In the genomic region with DNA sequence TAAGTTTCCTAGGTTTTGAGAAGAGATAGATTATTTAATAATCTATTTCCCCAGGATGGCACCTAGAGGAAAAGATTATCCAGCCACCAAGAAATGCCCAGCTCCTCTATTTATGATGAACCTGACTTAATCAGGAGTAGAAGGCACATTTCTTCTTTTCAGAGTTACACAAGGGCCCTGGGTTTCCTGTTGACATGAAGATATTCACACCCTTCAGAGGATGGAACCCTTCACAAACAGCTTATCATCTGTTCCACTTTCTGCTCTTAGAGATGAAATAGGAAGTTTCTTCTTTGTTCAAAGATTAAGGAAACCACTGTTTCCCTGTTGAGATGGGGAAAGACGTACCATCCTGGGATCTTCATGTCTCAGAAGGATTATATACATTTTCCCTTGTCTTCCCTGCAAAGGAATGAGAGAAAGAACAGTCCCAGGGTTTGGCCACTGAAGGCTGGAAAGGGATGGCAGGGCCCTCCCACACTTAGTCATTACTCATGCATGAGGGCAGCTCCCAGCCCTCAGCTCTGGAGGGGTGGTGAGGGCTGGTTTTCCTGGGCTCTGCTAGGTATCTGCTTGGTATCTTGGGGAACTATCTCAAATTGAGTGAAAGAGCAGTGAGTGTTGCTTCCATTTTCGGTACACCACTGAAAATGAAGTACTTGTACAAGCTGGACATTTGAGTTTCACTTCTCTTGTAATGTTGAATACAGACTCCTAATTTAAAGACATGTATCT, we compare ENCODE assay signal across 8 cellular contexts.
DNase-seq lines count a peak whose midpoint lies in the region; ATAC-seq, FAIRE-seq and TF ChIP-seq lines count a peak whose summit lies in the region.

No MANE protein-coding gene starts in this region.

- H3K27ac Mint-ChIP-seq in HFFc6, result no peak overlapping the region
- no peak overlapping the region for H3K27ac Mint-ChIP-seq in stimulated activated naive CD8-positive, alpha-beta T cell treated with anti-CD3 and anti-CD28 coated beads, Interleukin-15, amount 100 ng/mL, for 72 hours

- H3K27me3 ChIP-seq in sigmoid colon, result no peaks in the 10 kb centered on the region

- H3K36me3 Mint-ChIP-seq in HFFc6 (ENCODE audit: low read depth), result no peaks in the 10 kb centered on the region

- peak; percentile 84 for FAIRE-seq in GM18507 (lab: Jason Lieb, UNC)

- no peak for TF ChIP-seq POLR2A in sigmoid colon (IDR thresholded peaks at IDR 0.05)

- no peak overlapping the region for H3K4me3 ChIP-seq in sigmoid colon

- WGBS in sigmoid colon, 2 donors, result 49 to 68% methylated on average over 2 of the region's 2 CpGs

- DNase-seq in GM18507 (ENCODE audit: extremely low spot score, insufficient read length, low read depth) (no peak), HFFc6 (peak; percentile 7), NOMO-1 (lab: John Stamatoyannopoulos, UW; ENCODE audit: unreplicated experiment in 2 of 2) (peak; percentile 21 to 82), left kidney (ENCODE audit: low read depth, low spot score) (peak; percentile 7), NCI-H82 treated with DMSO at 0.1 percent for 48 hours (lab: John Stamatoyannopoulos, UW; ENCODE audit: unreplicated experiment) (no peak), sigmoid colon (no peak)
- no peak for DNase-seq in stimulated activated naive CD8-positive, alpha-beta T cell treated with anti-CD3 and anti-CD28 coated beads, Interleukin-15, amount 100 ng/mL, for 72 hours

- ATAC-seq in stimulated activated naive CD8-positive, alpha-beta T cell treated with anti-CD3 and anti-CD28 coated beads, Interleukin-15, amount 100 ng/mL, for 72 hours, result no peak
- ATAC-seq in HG03457 (IDR thresholded peaks at IDR 0.05; ENCODE audit: unreplicated experiment), result no peak

- H3K4me1 ChIP-seq in sigmoid colon, result no peaks in the 10 kb centered on the region

- no peak overlapping the region for H3K4me3 Mint-ChIP-seq in HFFc6
- H3K4me3 Mint-ChIP-seq in stimulated activated naive CD8-positive, alpha-beta T cell treated with anti-CD3 and anti-CD28 coated beads, Interleukin-15, amount 100 ng/mL, for 72 hours, result no peak overlapping the region

- no peaks in the 10 kb centered on the region for H3K9me3 ChIP-seq in sigmoid colon

- no peaks in the 10 kb centered on the region for H3K36me3 ChIP-seq in sigmoid colon

- peak overlapping the region in 1 of 4 donors; percentile 8 for H3K27ac ChIP-seq in sigmoid colon

- H3K4me1 Mint-ChIP-seq in HFFc6 (ENCODE audit: low read depth), result peaks cover 9% of the 10 kb centered on the region
- no peaks in the 10 kb centered on the region for H3K4me1 Mint-ChIP-seq in stimulated activated naive CD8-positive, alpha-beta T cell treated with anti-CD3 and anti-CD28 coated beads, Interleukin-15, amount 100 ng/mL, for 72 hours

- peaks cover 12% of the 10 kb centered on the region for H3K27me3 Mint-ChIP-seq in HFFc6 (ENCODE audit: insufficient read depth)
- H3K27me3 Mint-ChIP-seq in stimulated activated naive CD8-positive, alpha-beta T cell treated with anti-CD3 and anti-CD28 coated beads, Interleukin-15, amount 100 ng/mL, for 72 hours, result no peaks in the 10 kb centered on the region

- no peak for TF ChIP-seq EP300 in sigmoid colon (IDR thresholded peaks at IDR 0.05)

- intact Hi-C loops in sigmoid colon (cut with DNase I), result no loop called here

- no peak for TF ChIP-seq CTCF in HFFc6 (IDR thresholded peaks at IDR 0.05)
- no peak for TF ChIP-seq CTCF in sigmoid colon (IDR thresholded peaks at IDR 0.05)

- H3K9me3 Mint-ChIP-seq in HFFc6, result no peaks in the 10 kb centered on the region
- H3K9me3 Mint-ChIP-seq in stimulated activated naive CD8-positive, alpha-beta T cell treated with anti-CD3 and anti-CD28 coated beads, Interleukin-15, amount 100 ng/mL, for 72 hours, result peaks cover 0 to 7% of the 10 kb centered on the region in 2 donors

Comparison
In these comparisons a context has a peak if more than half of its experiments do, and no peak if none do; other contexts are left out.
1. DNase-seq: peak in HFFc6 (single experiment), NOMO-1 (2 of 2) and left kidney (single experiment); none in GM18507 (single experiment), NCI-H82 treated with DMSO at 0.1 percent for 48 hours (single experiment), stimulated activated naive CD8-positive, alpha-beta T cell treated with anti-CD3 and anti-CD28 coated beads, Interleukin-15, amount 100 ng/mL, for 72 hours (0 of 2) and sigmoid colon (single experiment).